Comparison of ENCODE assay signal across 18 cellular contexts in the genomic region with DNA sequence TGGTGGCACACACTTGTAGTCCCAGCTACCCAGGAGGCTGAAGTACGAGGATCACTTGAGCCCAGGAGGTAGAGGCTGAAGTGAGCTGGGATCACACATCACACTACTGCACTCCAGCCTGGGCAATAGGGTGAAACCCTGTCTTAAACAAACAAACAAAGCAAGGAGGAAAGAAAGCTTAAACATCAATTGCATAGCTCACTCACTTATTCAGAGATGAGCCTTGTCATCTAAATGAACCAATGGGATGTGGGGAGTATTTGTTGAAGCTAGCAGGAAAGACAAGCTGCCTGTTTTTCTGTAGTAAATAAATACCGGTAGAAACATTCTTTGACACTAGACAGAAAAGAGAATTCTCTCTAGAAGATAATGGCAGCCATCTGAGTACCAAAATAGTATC.
DNase-seq lines count a peak whose midpoint lies in the region; ATAC-seq, FAIRE-seq and TF ChIP-seq lines count a peak whose summit lies in the region.
"Had no signal": no experiment of that assay in that cellular context is flagged by ENCODE, and none has a peak within 500 bp of the region (broad histone marks: within the 10 kb centered on the region; RNA-seq: fewer than 3 reads in every experiment).

No MANE protein-coding gene starts in this region.

- H3K4ac ChIP-seq in mesenchymal stem cell (ENCODE audit: low read depth in 1 of 2, low read length in 2 of 2), result no peak overlapping the region
- H3K4ac ChIP-seq in H9 (ENCODE audit: low read depth, low read length), result no peak overlapping the region

- H2AK5ac ChIP-seq in mesenchymal stem cell (ENCODE audit: low read length, severe bottlenecking), result no peak overlapping the region
- no peak overlapping the region for H2AK5ac ChIP-seq in H9 (ENCODE audit: insufficient read length, low read length)

- H3K18ac ChIP-seq in mesenchymal stem cell (ENCODE audit: low read depth in 1 of 2, low read length in 2 of 2), result no peak overlapping the region
- no peak overlapping the region for H3K18ac ChIP-seq in H9 (ENCODE audit: insufficient read length, low read depth, low read length)

- no peak overlapping the region for H3K56ac ChIP-seq in H9 (ENCODE audit: insufficient read length, low read depth, low read length)

- no peak overlapping the region for H3K4me2 ChIP-seq in mesenchymal stem cell (ENCODE audit: low read length, poor library complexity, severe bottlenecking)
- no peak overlapping the region for H3K4me2 ChIP-seq in H9 (ENCODE audit: insufficient read depth, insufficient read length, low read length)
- H3K4me2 ChIP-seq: BLaER1 had no signal

- H3K79me2 ChIP-seq in H9 (ENCODE audit: insufficient read depth, low read length), result no peaks in the 10 kb centered on the region

- H3K27ac Mint-ChIP-seq in nephron progenitor cell (peak overlapping the region; percentile 71), H9 (no peak overlapping the region)
- no peak overlapping the region for H3K27ac Mint-ChIP-seq in naive thymus-derived CD8-positive, alpha-beta T cell

- no peak for TF ChIP-seq POLR2A in GM12892 (IDR thresholded peaks at IDR 0.05; ENCODE audit: low read depth, low read length)

- H3K14ac ChIP-seq in mesenchymal stem cell (ENCODE audit: low read length in 2 of 2) (no peak overlapping the region), H9 (ENCODE audit: insufficient read depth, low read length) (no peak overlapping the region)

- H4K8ac ChIP-seq in mesenchymal stem cell (ENCODE audit: low read length), result no peak overlapping the region
- no peak overlapping the region for H4K8ac ChIP-seq in H9 (replicated peaks; ENCODE audit: insufficient read length, low read depth, low read length)

- H3T11ph ChIP-seq in H9 (ENCODE audit: low read length), result no peak overlapping the region

- peaks cover 17% of the 10 kb centered on the region for H3K4me1 Mint-ChIP-seq in nephron progenitor cell
- H3K4me1 Mint-ChIP-seq in naive thymus-derived CD8-positive, alpha-beta T cell, result no peaks in the 10 kb centered on the region
- peaks cover 0 to 6% of the 10 kb centered on the region in 2 experiments; a peak in 1 of 4 replicates for H3K4me1 Mint-ChIP-seq in H9

- H3K4me3 ChIP-seq in bronchial epithelial cell (ENCODE audit: low read depth, low read length), result no peak overlapping the region
- no peak overlapping the region for H3K4me3 ChIP-seq in mesenchymal stem cell (ENCODE audit: insufficient read depth in 1 of 2, low read depth in 1 of 2, low read length in 2 of 2)
- H3K4me3 ChIP-seq: BLaER1 had no signal

- H2BK20ac ChIP-seq in H9 (ENCODE audit: low read depth, low read length, poor library complexity, severe bottlenecking), result no peak overlapping the region

- no peak overlapping the region for H2BK15ac ChIP-seq in mesenchymal stem cell (ENCODE audit: low read depth, poor library complexity, severe bottlenecking)
- no peak overlapping the region for H2BK15ac ChIP-seq in H9 (ENCODE audit: low read depth, low read length)

- H3K23me2 ChIP-seq in H9 (ENCODE audit: insufficient read length, low read depth, low read length, poor library complexity, severe bottlenecking), result no peaks in the 10 kb centered on the region

- H3K9ac ChIP-seq in mesenchymal stem cell (ENCODE audit: low read length) (no peak overlapping the region), H9 (ENCODE audit: extremely low read depth, insufficient read length, low read length) (no peak overlapping the region)
- H3K9ac ChIP-seq: BLaER1 had no signal

- H2BK12ac ChIP-seq in mesenchymal stem cell (ENCODE audit: low read length in 2 of 2), result no peak overlapping the region
- H2BK12ac ChIP-seq in H9 (ENCODE audit: insufficient read length, low read depth, low read length), result no peak overlapping the region

- H4K91ac ChIP-seq in mesenchymal stem cell (ENCODE audit: low read length) (no peak overlapping the region), H9 (ENCODE audit: insufficient read length, low read depth, low read length) (no peak overlapping the region)

- no peak for TF ChIP-seq CTCF in bronchial epithelial cell (IDR thresholded peaks at IDR 0.05; ENCODE audit: insufficient read depth, low read length, severe bottlenecking)
- no peak for TF ChIP-seq CTCF in nephron progenitor cell (IDR thresholded peaks at IDR 0.05)
- TF ChIP-seq CTCF in H9 (conservative IDR thresholded peaks at IDR 0.05), result no peak

- H2BK5ac ChIP-seq in mesenchymal stem cell (ENCODE audit: low read depth, low read length, poor library complexity, severe bottlenecking) (no peak overlapping the region), H9 (ENCODE audit: insufficient read length, low read length) (no peak overlapping the region)

- H2AFZ ChIP-seq in mesenchymal stem cell (ENCODE audit: low read depth, low read length) (no peak overlapping the region), H9 (ENCODE audit: low read length) (no peak overlapping the region)

- H3K79me1 ChIP-seq in mesenchymal stem cell (replicated peaks; ENCODE audit: low read length, poor library complexity, severe bottlenecking), result no peaks in the 10 kb centered on the region
- H3K79me1 ChIP-seq in H9 (ENCODE audit: insufficient read depth, low read depth, low read length, poor library complexity, severe bottlenecking), result no peaks in the 10 kb centered on the region

- POLR2A ChIA-PET in naive thymus-derived CD8-positive, alpha-beta T cell (lab: Charles Lee), result no interaction called here

- H3K9me3 ChIP-seq in mesenchymal stem cell (ENCODE audit: control insufficient read depth, low read length) (no peaks in the 10 kb centered on the region), H9 (ENCODE audit: control insufficient read depth, low read depth, low read length) (no peaks in the 10 kb centered on the region)
- H3K9me3 ChIP-seq: BLaER1 had no signal

- 100% methylated on average over 1 of the region's 2 CpGs for WGBS in mesenchymal stem cell
- no CpG with 5 or more reads among the region's 2 CpGs for WGBS in H9 (ENCODE audit: extremely low coverage, insufficient read length, low lambda C conversion rate)

- H3K4me1 ChIP-seq in mesenchymal stem cell (ENCODE audit: control insufficient read depth, insufficient read depth, low read depth, low read length), result no peaks in the 10 kb centered on the region
- H3K4me1 ChIP-seq in H9 (ENCODE audit: insufficient read depth, low read length), result no peaks in the 10 kb centered on the region
- H3K4me1 ChIP-seq: BLaER1 had no signal

- H4K5ac ChIP-seq in H9 (ENCODE audit: insufficient read length, low read depth, low read length), result no peak overlapping the region

- H3K27me3 Mint-ChIP-seq in nephron progenitor cell (ENCODE audit: low read depth, poor library complexity) (no peaks in the 10 kb centered on the region), H9 (ENCODE audit: low read depth) (peaks cover 5% of the 10 kb centered on the region)
- H3K27me3 Mint-ChIP-seq in naive thymus-derived CD8-positive, alpha-beta T cell, result peaks cover 0 to 11% (median 0%) of the 10 kb centered on the region in 5 donors

- no peaks in the 10 kb centered on the region for H3K36me3 ChIP-seq in bronchial epithelial cell (ENCODE audit: control insufficient read depth, insufficient read depth, low read length)
- H3K36me3 ChIP-seq in mesenchymal stem cell (ENCODE audit: control insufficient read depth in 1 of 2, insufficient read depth in 2 of 2, low read depth in 1 of 2, low read length in 2 of 2), result no peaks in the 10 kb centered on the region
- H3K36me3 ChIP-seq: BLaER1 had no signal

- DNase-seq in NCI-H510A treated with DMSO at 0.1 percent for 48 hours (lab: John Stamatoyannopoulos, UW), result peak; percentile 19
- no peak for DNase-seq in NCI-H510A (lab: John Stamatoyannopoulos, UW)
- DNase-seq in GM12892 (ENCODE audit: insufficient read length), result no peak
- DNase-seq in bronchial epithelial cell (ENCODE audit: low read depth), result peak; percentile 25
- DNase-seq in nephron progenitor cell, result no peak
- DNase-seq in mesenchymal stem cell, result no peak
- DNase-seq in naive thymus-derived CD8-positive, alpha-beta T cell, result no peak
- no peak for DNase-seq in H9
- DNase-seq: 8988T, AML-193, DMS 273 treated with DMSO at 0.1 percent for 48 hours, DMS79 treated with DMSO at 0.1 percent for 48 hours, EL, HCEC 1CT had no signal

- H3K27ac ChIP-seq in mesenchymal stem cell (ENCODE audit: low read length, poor library complexity, severe bottlenecking) (no peak overlapping the region), H9 (ENCODE audit: insufficient read length, low read depth, low read length) (no peak overlapping the region)
- H3K27ac ChIP-seq: BLaER1 had no signal

- H3K36me3 Mint-ChIP-seq in nephron progenitor cell (ENCODE audit: low read depth), result no peaks in the 10 kb centered on the region
- H3K36me3 Mint-ChIP-seq in naive thymus-derived CD8-positive, alpha-beta T cell, result peaks cover 0 to 2% (median 0%) of the 10 kb centered on the region in 3 donors
- H3K36me3 Mint-ChIP-seq in H9 (ENCODE audit: insufficient read depth in 1 of 3, low read depth in 3 of 3), result no peaks in the 10 kb centered on the region

- H3K4me3 Mint-ChIP-seq in nephron progenitor cell (no peak overlapping the region), H9 (no peak overlapping the region)
- no peak overlapping the region for H3K4me3 Mint-ChIP-seq in naive thymus-derived CD8-positive, alpha-beta T cell

- H3K27me3 ChIP-seq in bronchial epithelial cell (ENCODE audit: control insufficient read depth, insufficient read depth, low read length), result no peaks in the 10 kb centered on the region
- H3K27me3 ChIP-seq in mesenchymal stem cell (ENCODE audit: control insufficient read depth in 1 of 2, insufficient read depth in 1 of 2, low read length in 2 of 2), result no peaks in the 10 kb centered on the region
- no peaks in the 10 kb centered on the region for H3K27me3 ChIP-seq in H9 (ENCODE audit: insufficient read depth, low read length)
- H3K27me3 ChIP-seq: BLaER1 had no signal

- H4K20me1 ChIP-seq in H9 (ENCODE audit: control insufficient read depth, insufficient read depth, insufficient read length), result no peaks in the 10 kb centered on the region
- H4K20me1 ChIP-seq: BLaER1 had no signal

- no peaks in the 10 kb centered on the region for H3K9me3 Mint-ChIP-seq in nephron progenitor cell
- no peaks in the 10 kb centered on the region for H3K9me3 Mint-ChIP-seq in naive thymus-derived CD8-positive, alpha-beta T cell
- H3K9me3 Mint-ChIP-seq in H9, result no peaks in the 10 kb centered on the region; a peak in 1 of 5 replicates

- peak; percentile 71 for FAIRE-seq in GM12892 (lab: Jason Lieb, UNC)
- FAIRE-seq in bronchial epithelial cell (lab: Jason Lieb, UNC), result no peak
- FAIRE-seq: G401.6, GM12891, H1 had no signal

- ATAC-seq in naive thymus-derived CD8-positive, alpha-beta T cell, result no peak

- H3K23ac ChIP-seq in mesenchymal stem cell (ENCODE audit: low read length in 2 of 2) (no peak overlapping the region), H9 (ENCODE audit: insufficient read length, low read depth, low read length) (no peak overlapping the region)

- H2BK120ac ChIP-seq in mesenchymal stem cell (ENCODE audit: low read depth, low read length) (no peak overlapping the region), H9 (ENCODE audit: low read depth, low read length, poor library complexity, severe bottlenecking) (no peak overlapping the region)

Comparison
In these comparisons a context has a peak if more than half of its experiments do, and no peak if none do; other contexts are left out.
1. DNase-seq: peak in NCI-H510A treated with DMSO at 0.1 percent for 48 hours (single experiment) and bronchial epithelial cell (single experiment); none in NCI-H510A (single experiment), GM12892 (single experiment), nephron progenitor cell (single experiment), mesenchymal stem cell (single experiment), naive thymus-derived CD8-positive, alpha-beta T cell (0 of 10) and H9 (single experiment).